11 cellular contexts compared by ENCODE assay signal in the genomic region with DNA sequence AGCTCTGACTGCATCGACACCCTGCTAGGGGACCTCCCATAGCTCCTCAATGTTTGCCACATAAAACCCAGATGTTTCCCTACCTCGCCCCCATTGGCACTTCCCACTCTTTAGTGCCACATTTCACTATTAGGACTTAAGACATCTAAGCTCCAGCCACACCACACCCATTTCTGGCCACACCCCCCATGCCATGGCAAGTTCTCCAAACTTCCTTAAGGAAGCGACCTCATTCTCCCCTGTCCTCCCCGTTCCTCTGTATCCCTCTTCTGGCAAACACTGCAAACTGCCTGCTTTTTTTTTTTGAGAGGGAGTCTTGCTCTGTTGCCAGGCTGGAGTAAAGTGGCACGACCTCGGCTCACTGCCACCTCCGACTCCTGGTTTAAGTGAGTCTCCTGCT.
DNase-seq lines count a peak whose midpoint lies in the region; ATAC-seq and TF ChIP-seq lines count a peak whose summit lies in the region.
"Had no signal": no experiment of that assay in that cellular context is flagged by ENCODE, and none has a peak within 500 bp of the region (broad histone marks: within the 10 kb centered on the region; RNA-seq: fewer than 3 reads in every experiment).

No MANE protein-coding gene starts in this region.

- H3K27ac Mint-ChIP-seq in activated CD4-positive, alpha-beta T cell treated with anti-CD3 and anti-CD28 coated beads, Interleukin-2, amount 10 ng/mL, durations not matched to agents 24 days and 14 days, result peak overlapping the region; percentile 85
- H3K27ac Mint-ChIP-seq in dendritic cell treated with granulocyte-macrophage colony-stimulating factor and Interleukin-4, amounts not matched to agents 40 ng/mL and 50 ng/mL, for 4 days, result peak overlapping the region; percentile 80
- H3K27ac Mint-ChIP-seq in natural killer cell, result peak overlapping the region; percentile 35 to 69

- no peaks in the 10 kb centered on the region for H3K9me3 Mint-ChIP-seq in activated CD4-positive, alpha-beta T cell treated with anti-CD3 and anti-CD28 coated beads, Interleukin-2, amount 10 ng/mL, durations not matched to agents 24 days and 14 days
- H3K9me3 Mint-ChIP-seq in dendritic cell treated with granulocyte-macrophage colony-stimulating factor and Interleukin-4, amounts not matched to agents 40 ng/mL and 50 ng/mL, for 4 days, result no peaks in the 10 kb centered on the region
- H3K9me3 Mint-ChIP-seq in natural killer cell, result no peaks in the 10 kb centered on the region

- H3K4me1 Mint-ChIP-seq in activated CD4-positive, alpha-beta T cell treated with anti-CD3 and anti-CD28 coated beads, Interleukin-2, amount 10 ng/mL, durations not matched to agents 24 days and 14 days, result peaks cover 59% of the 10 kb centered on the region
- peaks cover 67% of the 10 kb centered on the region for H3K4me1 Mint-ChIP-seq in dendritic cell treated with granulocyte-macrophage colony-stimulating factor and Interleukin-4, amounts not matched to agents 40 ng/mL and 50 ng/mL, for 4 days (ENCODE audit: low read depth)
- peaks cover 23 to 44% of the 10 kb centered on the region in 2 donors for H3K4me1 Mint-ChIP-seq in natural killer cell

- peaks cover 91% of the 10 kb centered on the region for H3K36me3 Mint-ChIP-seq in activated CD4-positive, alpha-beta T cell treated with anti-CD3 and anti-CD28 coated beads, Interleukin-2, amount 10 ng/mL, durations not matched to agents 24 days and 14 days (ENCODE audit: low read depth)
- H3K36me3 Mint-ChIP-seq in dendritic cell treated with granulocyte-macrophage colony-stimulating factor and Interleukin-4, amounts not matched to agents 40 ng/mL and 50 ng/mL, for 4 days (ENCODE audit: low read depth), result peaks cover 93% of the 10 kb centered on the region
- peaks cover 7% of the 10 kb centered on the region for H3K36me3 Mint-ChIP-seq in natural killer cell

- no peaks in the 10 kb centered on the region for H3K27me3 Mint-ChIP-seq in activated CD4-positive, alpha-beta T cell treated with anti-CD3 and anti-CD28 coated beads, Interleukin-2, amount 10 ng/mL, durations not matched to agents 24 days and 14 days
- no peaks in the 10 kb centered on the region for H3K27me3 Mint-ChIP-seq in dendritic cell treated with granulocyte-macrophage colony-stimulating factor and Interleukin-4, amounts not matched to agents 40 ng/mL and 50 ng/mL, for 4 days
- H3K27me3 Mint-ChIP-seq in natural killer cell (ENCODE audit: low read depth in 2 of 2), result no peaks in the 10 kb centered on the region

- in situ Hi-C loops in KBM-7 (cut with MboI; ENCODE audit: low pct_unique_long_range_greater_than_20kb, low sequenced_read_pairs), result no loop called here

- no peak overlapping the region for H3K4me3 Mint-ChIP-seq in activated CD4-positive, alpha-beta T cell treated with anti-CD3 and anti-CD28 coated beads, Interleukin-2, amount 10 ng/mL, durations not matched to agents 24 days and 14 days
- no peak overlapping the region for H3K4me3 Mint-ChIP-seq in dendritic cell treated with granulocyte-macrophage colony-stimulating factor and Interleukin-4, amounts not matched to agents 40 ng/mL and 50 ng/mL, for 4 days
- no peak overlapping the region for H3K4me3 Mint-ChIP-seq in natural killer cell

- no peak for DNase-seq in activated CD4-positive, alpha-beta T cell treated with anti-CD3 and anti-CD28 coated beads, Interleukin-2, amount 10 ng/mL, durations not matched to agents 24 days and 14 days
- no peak for DNase-seq in activated CD4-positive, alpha-beta T cell treated with anti-CD3 and anti-CD28 coated beads for 4 hours
- DNase-seq in KBM-7 (peak; percentile 65), natural killer cell (no peak), HK-2 (ENCODE audit: unreplicated experiment) (no peak), amygdala (lab: John Stamatoyannopoulos, UW) (no peak)
- DNase-seq: activated CD8-positive, alpha-beta memory T cell treated with anti-CD3 and anti-CD28 coated beads, Interleukin-2, amount 50 U/mL, for 48 hours; NCI-H2107; pancreas had no signal

- intact Hi-C loops in activated CD4-positive, alpha-beta T cell treated with anti-CD3 and anti-CD28 coated beads, Interleukin-2, amount 10 ng/mL, durations not matched to agents 24 days and 14 days (cut with micrococcal nuclease), result no loop called here
- intact Hi-C loops in dendritic cell treated with granulocyte-macrophage colony-stimulating factor and Interleukin-4, amounts not matched to agents 40 ng/mL and 50 ng/mL, for 4 days (cut with micrococcal nuclease), result no loop called here
- intact Hi-C loops in natural killer cell (cut with micrococcal nuclease), result no loop called here

- TF ChIP-seq CTCF in natural killer cell (IDR thresholded peaks at IDR 0.05), result no peak

- ATAC-seq in natural killer cell, result no peak
- ATAC-seq in HG02885 (IDR thresholded peaks at IDR 0.05; ENCODE audit: poor library complexity, unreplicated experiment), result no peak
- ATAC-seq: pancreas had no signal
